In genomic region chr5:150068071-150068470, GRCh38 we compare ENCODE assay signal across 26 cellular contexts. TPM values are rescaled to one million over a fixed set of nuclear protein-coding genes. Genes with fewer than 3 reads are reported as not detected.
DNase-seq lines count a peak whose midpoint lies in the region; ATAC-seq, FAIRE-seq and TF ChIP-seq lines count a peak whose summit lies in the region.
"Had no signal": no experiment of that assay in that cellular context is flagged by ENCODE, and none has a peak within 500 bp of the region (broad histone marks: within the 10 kb centered on the region; RNA-seq: fewer than 3 reads in every experiment).

No MANE protein-coding gene starts in this region.

- no peaks in the 10 kb centered on the region for H3K36me3 Mint-ChIP-seq in natural killer cell treated with Interleukin-12 subunit alpha and Interleukin-12 subunit beta and Interleukin-15 and Interleukin-18, amount 100 ng/mL, for 72 hours
- H3K36me3 Mint-ChIP-seq in natural killer cell = no peaks in the 10 kb centered on the region
- H3K36me3 Mint-ChIP-seq: CD8-positive, alpha-beta memory T cell had no signal

- no peak overlapping the region for H2AFZ ChIP-seq in K562 (ENCODE audit: low read depth, low read length)
- H2AFZ ChIP-seq: PC-9 had no signal

- H3K4me3 Mint-ChIP-seq in natural killer cell treated with Interleukin-12 subunit alpha and Interleukin-12 subunit beta and Interleukin-15 and Interleukin-18, amount 100 ng/mL, for 72 hours = peak overlapping the region; percentile 41
- no peak overlapping the region for H3K4me3 Mint-ChIP-seq in natural killer cell
- H3K4me3 Mint-ChIP-seq: CD8-positive, alpha-beta memory T cell had no signal

- peaks cover 15 to 20% of the 10 kb centered on the region in 2 donors for H3K4me1 Mint-ChIP-seq in natural killer cell treated with Interleukin-12 subunit alpha and Interleukin-12 subunit beta and Interleukin-15 and Interleukin-18, amount 100 ng/mL, for 72 hours (ENCODE audit: low read depth in 2 of 2)
- H3K4me1 Mint-ChIP-seq in natural killer cell = peaks cover 7 to 13% of the 10 kb centered on the region in 2 donors

- POLR2A ChIA-PET in K562 (lab: Yijun Ruan, JAX) = interaction anchor here (0.6 to 2.2 kb wide), 4 partner anchors 10 to 121 kb away, joined by 3 to 6 read pairs (median 5); partner anchors contain the start of gene SLC6A7

- H3K4me2 ChIP-seq in K562 (ENCODE audit: insufficient read depth, low read length) = no peak overlapping the region
- H3K4me2 ChIP-seq: A549, PC-9 had no signal

- peak overlapping the region in 1 of 2 donors; percentile 75 for H3K27ac Mint-ChIP-seq in natural killer cell treated with Interleukin-12 subunit alpha and Interleukin-12 subunit beta and Interleukin-15 and Interleukin-18, amount 100 ng/mL, for 72 hours
- no peak overlapping the region for H3K27ac Mint-ChIP-seq in natural killer cell

- ATAC-seq in natural killer cell treated with Interleukin-12 subunit alpha and Interleukin-12 subunit beta and Interleukin-15 and Interleukin-18, amount 100 ng/mL, for 72 hours = no peak
- ATAC-seq in natural killer cell (no peak), K562 (no peak)
- ATAC-seq: A549 had no signal

- no peak for TF ChIP-seq POLR2A in K562 (conservative IDR thresholded peaks at IDR 0.05)
- no peak for TF ChIP-seq POLR2A in esophagus squamous epithelium (IDR thresholded peaks at IDR 0.05)

- H3K27me3 ChIP-seq in K562 (ENCODE audit: control insufficient read depth in 2 of 2, insufficient read depth in 2 of 2, low read length in 2 of 2) (peaks cover 10 to 41% of the 10 kb centered on the region in 2 experiments), esophagus squamous epithelium (peaks cover 0 to 13% (median 0%) of the 10 kb centered on the region in 4 donors)
- H3K27me3 ChIP-seq: SJSA1 had no signal

- in situ Hi-C loops in K562 (cut with MboI) = no loop called here

- no peak for FAIRE-seq in K562 (lab: Jason Lieb, UNC)
- FAIRE-seq: A549, H1 had no signal

- no peaks in the 10 kb centered on the region for H3K9me3 ChIP-seq in K562 (replicated peaks; ENCODE audit: control insufficient read depth, insufficient read depth, low read depth, low read length)
- no peaks in the 10 kb centered on the region for H3K9me3 ChIP-seq in esophagus squamous epithelium
- H3K9me3 ChIP-seq: A549 had no signal

- CTCF ChIA-PET in K562 (lab: Yijun Ruan, JAX; ENCODE audit: low intra/inter-chr PET ratio) = no interaction called here

- H3K4me3 ChIP-seq in K562 (no peak overlapping the region), esophagus squamous epithelium (no peak overlapping the region)
- H3K4me3 ChIP-seq: A549, PC-9, SJSA1 had no signal

- TF ChIP-seq CTCF in natural killer cell (IDR thresholded peaks at IDR 0.05) = no peak
- TF ChIP-seq CTCF in K562 (IDR thresholded peaks at IDR 0.05 in 2 of 3, conservative IDR thresholded peaks at IDR 0.05 in 1 of 3; ENCODE audit: insufficient read depth in 2 of 3, low read depth in 1 of 3, low read length in 3 of 3) = no peak
- TF ChIP-seq CTCF in esophagus squamous epithelium (IDR thresholded peaks at IDR 0.05) = no peak

- peaks cover 0 to 16% of the 10 kb centered on the region in 2 donors for H3K27me3 Mint-ChIP-seq in natural killer cell treated with Interleukin-12 subunit alpha and Interleukin-12 subunit beta and Interleukin-15 and Interleukin-18, amount 100 ng/mL, for 72 hours
- H3K27me3 Mint-ChIP-seq in natural killer cell (ENCODE audit: low read depth in 2 of 2) = peaks cover 41 to 42% of the 10 kb centered on the region in 2 donors

- H3K9me1 ChIP-seq in K562 (ENCODE audit: control insufficient read depth, insufficient read depth, low read length) = peaks cover 4% of the 10 kb centered on the region

- H3K9ac ChIP-seq in K562 (ENCODE audit: insufficient read depth in 1 of 2, low read depth in 2 of 2, low read length in 2 of 2) = no peak overlapping the region

- no peak for TF ChIP-seq EP300 in K562 (IDR thresholded peaks at IDR 0.05; ENCODE audit: low read length)

- no peak for DNase-seq in natural killer cell treated with Interleukin-12 subunit alpha and Interleukin-12 subunit beta and Interleukin-15 and Interleukin-18, amount 100 ng/mL, for 72 hours (ENCODE audit: low spot score)
- DNase-seq in natural killer cell = no peak
- no peak for DNase-seq in K562 (ENCODE audit: extremely low read depth in 1 of 4, low spot score in 3 of 4)
- peak; percentile 88 for DNase-seq in mesenteric fat pad (ENCODE audit: low spot score)
- no peak for DNase-seq in HuH-7.5 (ENCODE audit: low spot score)
- no peak for DNase-seq in GF-D8 (lab: John Stamatoyannopoulos, UW)
- DNase-seq in esophagus squamous epithelium (lab: John Stamatoyannopoulos, UW) = no peak
- DNase-seq: AML-193; CD8-positive, alpha-beta memory T cell; DMS 273 treated with DMSO at 0.1 percent for 48 hours; DMS79; GDM1; HCEC 1CT; Karpas-422; NCI-H1092 treated with DMSO at 0.1 percent for 48 hours; NCI-H1436 treated with DMSO at 0.1 percent for 48 hours; NCI-H1930; NCI-H2107; NCI-H524; NCI-H774; Right ventricle myocardium superior had no signal

- H4K20me1 ChIP-seq in K562 (replicated peaks; ENCODE audit: control insufficient read depth, insufficient read depth, low read length) = no peaks in the 10 kb centered on the region; the same call in 1 of the 2 replicates

- no peaks in the 10 kb centered on the region for H3K36me3 ChIP-seq in K562 (ENCODE audit: control insufficient read depth, insufficient read depth, low read length)
- no peaks in the 10 kb centered on the region for H3K36me3 ChIP-seq in esophagus squamous epithelium
- H3K36me3 ChIP-seq: SJSA1 had no signal

- H3K9me3 Mint-ChIP-seq in natural killer cell treated with Interleukin-12 subunit alpha and Interleukin-12 subunit beta and Interleukin-15 and Interleukin-18, amount 100 ng/mL, for 72 hours = no peaks in the 10 kb centered on the region
- H3K9me3 Mint-ChIP-seq in natural killer cell = no peaks in the 10 kb centered on the region
- H3K9me3 Mint-ChIP-seq: CD8-positive, alpha-beta memory T cell had no signal

- WGBS in K562 (ENCODE audit: insufficient coverage, low coverage, missing lambda C conversion rate) = 19% methylated on average over 6 of the region's 6 CpGs
- WGBS in esophagus squamous epithelium, 2 donors = 96 to 100% methylated on average over 1 to 4 of the region's 6 CpGs

- no TSS peak for BruUV-seq in K562 (replicated peaks; lab: Mats Ljungman, UMichigan)

- H3K27ac ChIP-seq in K562 (ENCODE audit: extremely low read depth, low read depth, low read length) (no peak overlapping the region), esophagus squamous epithelium (no peak overlapping the region)
- H3K27ac ChIP-seq: A549, C4-2B, PC-9, SJSA1 had no signal

- peaks cover 0 to 7% of the 10 kb centered on the region in 2 experiments; a peak in 2 of 5 replicates for H3K4me1 ChIP-seq in K562 (replicated peaks in 1 of 2; ENCODE audit: control insufficient read depth in 2 of 2, insufficient read depth in 2 of 2, low read length in 2 of 2)
- peaks cover 0 to 5% (median 0%) of the 10 kb centered on the region in 3 donors for H3K4me1 ChIP-seq in esophagus squamous epithelium

- intact Hi-C loops in natural killer cell (cut with micrococcal nuclease) (no loop called here), K562 (cut with micrococcal nuclease) (no loop called here), esophagus squamous epithelium (cut with DNase I) (no loop called here)

- H3K79me2 ChIP-seq in K562 (ENCODE audit: control insufficient read depth, insufficient read depth, low read length) = no peaks in the 10 kb centered on the region

- no peak for TF ChIP-seq RAD21 in K562 (CRISPR knock-in tag; conservative IDR thresholded peaks at IDR 0.05 in 1 of 2, IDR thresholded peaks at IDR 0.05 in 1 of 2)

TF ChIP-seq in K562, 482 proteins besides CTCF, POLR2A, EP300 and RAD21:
- TF ChIP-seq ZKSCAN8 (CRISPR knock-in tag; IDR thresholded peaks at IDR 0.05) = peak; percentile 36; the same call in 1 of the 2 replicates
- TF ChIP-seq TAF15 (IDR thresholded peaks at IDR 0.05; ENCODE audit: low read depth, low read length) = no peak

RNA-seq across cellular contexts. Expression of gene CSF1R, which starts 18.3 kb away (rescaled TPM):
- 1 to 10 TPM in 1 of 2 donors, not detected in 1; 1.4 TPM for total RNA-seq in natural killer cell treated with Interleukin-12 subunit alpha and Interleukin-12 subunit beta and Interleukin-15 and Interleukin-18, amount 100 ng/mL, for 72 hours
- 10 to 100 TPM in 1 of 3 donors, 1 to 10 TPM in 2; 4.9 to 39.0 (median 7.8) TPM for total RNA-seq in natural killer cell
- not detected in 2 replicates for total RNA-seq in K562 (2011; cell fraction: chromatin; rRNA removed; ENCODE audit: low replicate concordance)
- not detected in 2 replicates for total RNA-seq in K562 (2011; cell fraction: nucleolus; rRNA removed)
- total RNA-seq in K562 (2011; cell fraction: nucleoplasm; rRNA removed) = not detected in 2 replicates
- total RNA-seq in K562 (2014; rRNA removed) = not detected in 2 replicates
- total RNA-seq in K562 (2014; rRNA removed; fragmentation: Illumina TruSeq; extraction: Trizol) = not detected in 2 replicates
- not detected in 2 replicates for total RNA-seq in K562 (2015; rRNA removed; fragmentation: Illumina TruSeq; extraction: Trizol)
- 0.20 and 0.22 TPM in 2 replicates for total RNA-seq in K562 (2021)
- 0.03 TPM in 1 of 2 replicates, not detected in the other for polyA plus RNA-seq in K562 (2011; rRNA removed)
- polyA plus RNA-seq in K562 (2011; cell fraction: cytosol; rRNA removed) = 0.03 TPM in 1 of 2 replicates, not detected in the other
- polyA plus RNA-seq in K562 (2011; cell fraction: nucleus; rRNA removed) = 0.13 TPM in 1 of 2 replicates, not detected in the other
- polyA plus RNA-seq in K562 (2012) = 0.12 TPM in 1 of 2 replicates, not detected in the other
- polyA plus RNA-seq in K562 (2014; fragmentation: Illumina TruSeq; extraction: Trizol) = not detected in 2 replicates
- polyA plus RNA-seq in K562 (2014; fragmentation: Nextera tagmentation; extraction: Ambion mirVana) = not detected
- polyA plus RNA-seq in K562 (2014; rRNA removed) = 0.64 TPM in 1 of 2 replicates, not detected in the other
- polyA minus RNA-seq in K562 (2011; rRNA and poly(A)+ RNA removed) = 0.39 TPM in 1 of 2 replicates, not detected in the other
- not detected in 2 replicates for polyA minus RNA-seq in K562 (2011; cell fraction: cytosol; rRNA and poly(A)+ RNA removed)
- polyA minus RNA-seq in K562 (2011; cell fraction: nucleus; rRNA and poly(A)+ RNA removed) = not detected in 2 replicates
- total RNA-seq in mesenteric fat pad = 58.6 TPM
- total RNA-seq in esophagus squamous epithelium = 10 to 100 TPM in 2 of 4 donors, 1 to 10 TPM in 2; 4.3 to 38.7 (median 15.1) TPM
- total RNA-seq: H1 had no signal
